8 cellular contexts compared by ENCODE assay signal in the genomic region with DNA sequence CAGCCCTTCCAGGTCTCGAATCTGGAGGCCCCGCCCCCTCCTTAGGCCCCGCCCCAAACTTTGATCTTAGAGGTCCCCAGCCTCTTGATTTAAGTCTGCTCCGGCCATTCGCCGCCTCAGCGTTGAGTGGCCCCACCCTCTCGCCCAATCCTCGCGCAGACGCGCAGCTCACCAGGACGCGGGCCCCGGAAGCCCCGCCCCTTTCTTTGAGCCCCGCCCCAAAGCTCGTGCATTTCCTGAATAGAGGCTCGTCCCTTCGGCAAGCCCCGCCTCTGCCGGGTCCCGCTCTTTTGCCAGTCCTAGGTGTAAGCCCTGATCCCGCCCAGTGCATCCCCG. TPM values are rescaled to one million over a fixed set of nuclear protein-coding genes. Genes with fewer than 3 reads are reported as not detected.
DNase-seq lines count a peak whose midpoint lies in the region; TF ChIP-seq lines count a peak whose summit lies in the region.

No MANE protein-coding gene starts in this region.

- no peaks in the 10 kb centered on the region for H4K20me1 ChIP-seq in neural cell (ENCODE audit: insufficient read depth)

- peaks cover 25% of the 10 kb centered on the region for H3K36me3 ChIP-seq in H7 (replicated peaks; ENCODE audit: control insufficient read depth, insufficient read depth, low read length)
- H3K36me3 ChIP-seq in neural cell (ENCODE audit: insufficient read depth, low read length), result peaks cover 6% of the 10 kb centered on the region
- peaks cover 18 to 34% (median 32%) of the 10 kb centered on the region in 4 donors for H3K36me3 ChIP-seq in stomach

- TF ChIP-seq POLR2A in stomach (IDR thresholded peaks at IDR 0.05), result no peak

- H3K27ac ChIP-seq in neural cell (ENCODE audit: low read length) (peak overlapping the region; percentile 89), stomach (peak overlapping the region; percentile 88 to 98 (median 97))

- peaks cover 55 to 80% (median 66%) of the 10 kb centered on the region in 4 donors for H3K4me1 ChIP-seq in stomach

- H3K9ac ChIP-seq in neural cell (ENCODE audit: low read length), result peak overlapping the region; percentile 87

- H2AFZ ChIP-seq in neural cell (ENCODE audit: low read depth, low read length), result peak overlapping the region; percentile 73

- TF ChIP-seq EP300 in neural cell (conservative IDR thresholded peaks at IDR 0.05; ENCODE audit: poor library complexity, severe bottlenecking) (no peak), stomach (IDR thresholded peaks at IDR 0.05) (no peak)

- H3K9me2 ChIP-seq in neural cell (ENCODE audit: insufficient read depth, low read length), result no peaks in the 10 kb centered on the region

- peak overlapping the region; percentile 38 for H3K4me2 ChIP-seq in neural cell (ENCODE audit: low read length)

- TF ChIP-seq CTCF in fibroblast of villous mesenchyme (IDR thresholded peaks at IDR 0.05; ENCODE audit: insufficient read depth, low read depth, low read length) (no peak), neural cell (IDR thresholded peaks at IDR 0.05; ENCODE audit: poor library complexity, severe bottlenecking) (no peak), stomach (IDR thresholded peaks at IDR 0.05) (no peak)

- WGBS in stomach, 5 donors, result 0 to 1% (median 0%) methylated on average over 22 to 25 of the region's 25 CpGs

- H3K9me3 ChIP-seq in neural cell (ENCODE audit: low read length), result no peaks in the 10 kb centered on the region
- H3K9me3 ChIP-seq in stomach, result no peaks in the 10 kb centered on the region

- H3K27me3 ChIP-seq in H7 (ENCODE audit: control insufficient read depth, insufficient read depth, low read length) (no peaks in the 10 kb centered on the region), neural cell (ENCODE audit: insufficient read depth, low read depth, low read length) (no peaks in the 10 kb centered on the region), stomach (no peaks in the 10 kb centered on the region)

- H3K4me3 ChIP-seq in H7 (ENCODE audit: insufficient read depth, low read depth, low read length) (peak overlapping the region; percentile 100), fibroblast of villous mesenchyme (ENCODE audit: low read depth, low read length) (peak overlapping the region; percentile 100), neural cell (ENCODE audit: low read length) (peak overlapping the region; percentile 76), stomach (peak overlapping the region; percentile 77 to 95 (median 88))

- intact Hi-C loops in stomach (cut with DNase I; ENCODE audit: low total_unique reads), result no loop called here

- H3F3A ChIP-seq in neural cell (ENCODE audit: insufficient read depth, low read length, poor library complexity, severe bottlenecking), result no peaks in the 10 kb centered on the region

- DNase-seq in ELF-1 (ENCODE audit: low read depth, low spot score) (peak; percentile 99), H7 (peak; percentile 100), M059J (ENCODE audit: low read depth) (peak; percentile 95), SHP77 treated with DMSO at 0.1 percent for 48 hours (lab: John Stamatoyannopoulos, UW) (peak; percentile 94), activated gamma-delta T cell treated with Interleukin-2 at 50 U/mL for 16 hours (peak; percentile 100), fibroblast of villous mesenchyme (ENCODE audit: low read depth) (peak; percentile 99), stomach (peak; percentile 100)

- no peak for TF ChIP-seq RAD21 in neural cell (conservative IDR thresholded peaks at IDR 0.05)

- H3K79me2 ChIP-seq in neural cell (replicated peaks; ENCODE audit: insufficient read depth, low read length), result peaks cover 56% of the 10 kb centered on the region

TF ChIP-seq in neural cell, 6 proteins besides CTCF, POLR2A, EP300 and RAD21:
- TF ChIP-seq TAF1 (IDR thresholded peaks at IDR 0.05; ENCODE audit: low read depth), result no peak
- no peak for TF ChIP-seq EZH2 (IDR thresholded peaks at IDR 0.05; ENCODE audit: borderline replicate concordance, insufficient read depth, low read length, poor library complexity, severe bottlenecking)
- TF ChIP-seq POLR2AphosphoS5 (IDR thresholded peaks at IDR 0.05), result no peak
- no peak for TF ChIP-seq SMC3 (conservative IDR thresholded peaks at IDR 0.05; ENCODE audit: poor library complexity)
- TF ChIP-seq, protein P1, sequence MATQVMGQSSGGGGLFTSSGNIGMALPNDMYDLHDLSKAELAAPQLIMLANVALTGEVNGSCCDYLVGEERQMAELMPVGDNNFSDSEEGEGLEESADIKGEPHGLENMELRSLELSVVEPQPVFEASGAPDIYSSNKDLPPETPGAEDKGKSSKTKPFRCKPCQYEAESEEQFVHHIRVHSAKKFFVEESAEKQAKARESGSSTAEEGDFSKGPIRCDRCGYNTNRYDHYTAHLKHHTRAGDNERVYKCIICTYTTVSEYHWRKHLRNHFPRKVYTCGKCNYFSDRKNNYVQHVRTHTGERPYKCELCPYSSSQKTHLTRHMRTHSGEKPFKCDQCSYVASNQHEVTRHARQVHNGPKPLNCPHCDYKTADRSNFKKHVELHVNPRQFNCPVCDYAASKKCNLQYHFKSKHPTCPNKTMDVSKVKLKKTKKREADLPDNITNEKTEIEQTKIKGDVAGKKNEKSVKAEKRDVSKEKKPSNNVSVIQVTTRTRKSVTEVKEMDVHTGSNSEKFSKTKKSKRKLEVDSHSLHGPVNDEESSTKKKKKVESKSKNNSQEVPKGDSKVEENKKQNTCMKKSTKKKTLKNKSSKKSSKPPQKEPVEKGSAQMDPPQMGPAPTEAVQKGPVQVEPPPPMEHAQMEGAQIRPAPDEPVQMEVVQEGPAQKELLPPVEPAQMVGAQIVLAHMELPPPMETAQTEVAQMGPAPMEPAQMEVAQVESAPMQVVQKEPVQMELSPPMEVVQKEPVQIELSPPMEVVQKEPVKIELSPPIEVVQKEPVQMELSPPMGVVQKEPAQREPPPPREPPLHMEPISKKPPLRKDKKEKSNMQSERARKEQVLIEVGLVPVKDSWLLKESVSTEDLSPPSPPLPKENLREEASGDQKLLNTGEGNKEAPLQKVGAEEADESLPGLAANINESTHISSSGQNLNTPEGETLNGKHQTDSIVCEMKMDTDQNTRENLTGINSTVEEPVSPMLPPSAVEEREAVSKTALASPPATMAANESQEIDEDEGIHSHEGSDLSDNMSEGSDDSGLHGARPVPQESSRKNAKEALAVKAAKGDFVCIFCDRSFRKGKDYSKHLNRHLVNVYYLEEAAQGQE (IDR thresholded peaks at IDR 0.05; ENCODE audit: borderline replicate concordance), result no peak
- no peak for TF ChIP-seq MXI1 (conservative IDR thresholded peaks at IDR 0.05; ENCODE audit: poor library complexity, severe bottlenecking)

RNA-seq across cellular contexts. Expression of gene GUCD1, which starts 0.2 kb away (rescaled TPM):
- 188 and 209 TPM in 2 replicates for total RNA-seq in H7 (2014; rRNA removed; shearing (Covaris generic))
- 71.2 and 104 TPM in 2 replicates for total RNA-seq in M059J (2014; rRNA removed; shearing (Covaris generic))
- total RNA-seq in fibroblast of villous mesenchyme (148 and 166 TPM in 2 replicates), stomach (100 to 1,000 TPM; 120 to 196 (median 171) TPM)
- polyA plus RNA-seq in neural cell (32.6 and 38.5 TPM in 2 replicates), stomach (100 to 1,000 TPM in 2 of 3 donors, 10 to 100 TPM in 1; 87.4 to 165 (median 110) TPM)
- 38.9 and 60.4 TPM in 2 replicates for polyA minus RNA-seq in neural cell

RNA-seq across cellular contexts. Expression of gene SNRPD3, which starts 0.7 kb away (rescaled TPM):
- 159 and 166 TPM in 2 replicates for total RNA-seq in H7 (2014; rRNA removed; shearing (Covaris generic))
- total RNA-seq in M059J (2014; rRNA removed; shearing (Covaris generic)), result 222 and 379 TPM in 2 replicates
- total RNA-seq in fibroblast of villous mesenchyme (59.3 and 84.2 TPM in 2 replicates), stomach (100 to 1,000 TPM in 4 of 5 donors, 10 to 100 TPM in 1; 75.6 to 153 (median 121) TPM)
- polyA plus RNA-seq in neural cell (185 and 195 TPM in 2 replicates), stomach (100 to 1,000 TPM; 101 to 144 (median 109) TPM)
- polyA minus RNA-seq in neural cell, result 161 and 186 TPM in 2 replicates

RNA-seq across cellular contexts. Expression of gene LRRC75B, which starts 37.7 kb away (rescaled TPM):
- total RNA-seq in H7 (2014; rRNA removed; shearing (Covaris generic)), result 18.8 and 20.5 TPM in 2 replicates
- 0.47 TPM in 1 of 2 replicates, not detected in the other for total RNA-seq in M059J (2014; rRNA removed; shearing (Covaris generic))
- total RNA-seq in fibroblast of villous mesenchyme, result 3.9 and 5.8 TPM in 2 replicates
- polyA plus RNA-seq in neural cell, result 12.2 and 18.3 TPM in 2 replicates
- 5.4 and 5.9 TPM in 2 replicates for polyA minus RNA-seq in neural cell
- total RNA-seq in stomach, result 10 to 100 TPM in 4 of 5 donors, 1 to 10 TPM in 1; 7.2 to 31.7 (median 24.8) TPM
- polyA plus RNA-seq in stomach, result 10 to 100 TPM in 2 of 3 donors, 1 to 10 TPM in 1; 8.6 to 28.5 (median 26.1) TPM

RNA-seq across cellular contexts. Expression of gene GGT1, which starts 47.9 kb away (rescaled TPM):
- 20.7 and 24.6 TPM in 2 replicates for total RNA-seq in H7 (2014; rRNA removed; shearing (Covaris generic))
- total RNA-seq in M059J (2014; rRNA removed; shearing (Covaris generic)), result 1.6 and 3.2 TPM in 2 replicates
- total RNA-seq in fibroblast of villous mesenchyme, result 0.97 and 1.7 TPM in 2 replicates
- 5.4 and 6.4 TPM in 2 replicates for polyA plus RNA-seq in neural cell
- polyA minus RNA-seq in neural cell, result 4.1 and 4.6 TPM in 2 replicates
- 10 to 100 TPM in 3 of 5 donors, 1 to 10 TPM in 2; 5.3 to 24.3 (median 17.4) TPM for total RNA-seq in stomach
- polyA plus RNA-seq in stomach, result 10 to 100 TPM; 21.5 to 87.1 (median 26.6) TPM

RNA-seq across cellular contexts. Expression of gene UPB1, which starts 60.0 kb away (rescaled TPM):
- 0.11 TPM in 1 of 2 replicates, not detected in the other for total RNA-seq in H7 (2014; rRNA removed; shearing (Covaris generic))
- 0.05 and 0.47 TPM in 2 replicates for total RNA-seq in M059J (2014; rRNA removed; shearing (Covaris generic))
- total RNA-seq in fibroblast of villous mesenchyme, result under 0.01 and 0.32 TPM in 2 replicates
- polyA plus RNA-seq in neural cell, result 0.12 and 0.38 TPM in 2 replicates
- 0.46 and 0.49 TPM in 2 replicates for polyA minus RNA-seq in neural cell
- total RNA-seq in stomach, result under 1 TPM in 1 of 5 donors, not detected in 4; 0.73 TPM
- polyA plus RNA-seq in stomach, result under 1 TPM in 1 of 3 donors, not detected in 2; 0.35 TPM

Comparison
In these comparisons a context has a peak if more than half of its experiments do, and no peak if none do; other contexts are left out.
1. Peak in every context shown above with its lines: DNase-seq, H3K4me3 ChIP-seq and H3K27ac ChIP-seq.